Comparison of ENCODE assay signal across 17 cellular contexts in the genomic region with DNA sequence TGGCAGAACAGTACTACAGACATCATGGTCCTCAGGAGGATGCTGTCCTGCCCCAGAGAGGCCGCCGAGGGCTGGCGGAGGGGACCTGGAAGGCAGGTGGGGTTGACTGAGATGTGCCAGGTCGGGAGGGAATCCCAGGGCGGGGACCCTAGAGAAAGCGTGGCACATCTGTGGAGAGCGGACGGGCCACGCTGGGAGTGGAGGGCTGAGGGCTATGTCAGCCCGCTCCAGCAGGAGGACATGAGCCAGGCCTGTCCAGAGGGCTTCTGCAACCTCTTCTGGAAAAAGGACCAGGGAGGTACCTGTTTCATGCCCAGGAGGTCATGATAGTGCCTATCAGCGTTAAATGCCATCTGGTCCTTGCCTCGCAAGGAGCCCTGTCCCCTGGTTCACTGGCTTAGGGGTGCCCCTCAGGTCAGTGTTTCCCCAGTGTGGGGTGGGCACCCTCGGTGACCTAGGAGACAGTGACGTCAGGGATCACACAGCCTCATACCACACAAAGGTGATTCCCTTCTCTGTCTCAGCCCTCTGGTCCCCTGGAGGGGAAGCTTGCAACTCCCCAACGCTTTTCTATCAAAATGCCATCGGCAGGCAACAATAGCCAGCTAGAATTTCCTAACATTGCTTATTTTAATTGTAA.
DNase-seq lines count a peak whose midpoint lies in the region; ATAC-seq and TF ChIP-seq lines count a peak whose summit lies in the region.
"Had no signal": no experiment of that assay in that cellular context is flagged by ENCODE, and none has a peak within 500 bp of the region (broad histone marks: within the 10 kb centered on the region; RNA-seq: fewer than 3 reads in every experiment).

No MANE protein-coding gene starts in this region.

- no peak for ATAC-seq in left ventricle myocardium superior

- H3K27me3 ChIP-seq in left ventricle myocardium inferior (ENCODE audit: low read depth) (peaks cover 2% of the 10 kb centered on the region), colonic mucosa (no peaks in the 10 kb centered on the region)
- H3K27me3 ChIP-seq: brain microvascular endothelial cell, pancreas had no signal

- H3K4me3 ChIP-seq in left ventricle myocardium inferior = peak overlapping the region; percentile 61
- no peak overlapping the region for H3K4me3 ChIP-seq in colonic mucosa

- no peak overlapping the region for H3K4me3 Mint-ChIP-seq in osteocyte (ENCODE audit: unreplicated experiment)
- H3K4me3 Mint-ChIP-seq: activated naive CD4-positive, alpha-beta T cell treated with anti-CD3 and anti-CD28 coated beads, Interleukin-2, amount 50 U/mL, for 24 hours; stimulated activated effector memory CD8-positive, alpha-beta T cell treated with anti-CD3 and anti-CD28 coated beads, Interleukin-12 subunit alpha, Interleukin-12 subunit beta, amount 100 ng/mL, for 72 hours had no signal

- H3K9ac ChIP-seq in colonic mucosa (ENCODE audit: low read depth in 2 of 2, low read length in 2 of 2) = no peak overlapping the region
- H3K9ac ChIP-seq: KMS-11 had no signal

- H3K9me3 ChIP-seq in left ventricle myocardium inferior (replicated peaks) (no peaks in the 10 kb centered on the region), colonic mucosa (no peaks in the 10 kb centered on the region)
- H3K9me3 ChIP-seq: pancreas had no signal

- TF ChIP-seq CTCF in left ventricle myocardium inferior (IDR thresholded peaks at IDR 0.05; ENCODE audit: borderline replicate concordance) = no peak
- no peak for TF ChIP-seq CTCF in colonic mucosa (IDR thresholded peaks at IDR 0.05)
- TF ChIP-seq CTCF in osteocyte (IDR thresholded peaks at IDR 0.05) = no peak
- TF ChIP-seq CTCF in GM20000 (IDR thresholded peaks at IDR 0.05; ENCODE audit: extremely low read depth, missing control alignments) = no peak

- H3K27me3 Mint-ChIP-seq in osteocyte (ENCODE audit: unreplicated experiment) = no peaks in the 10 kb centered on the region
- H3K27me3 Mint-ChIP-seq: activated naive CD4-positive, alpha-beta T cell treated with anti-CD3 and anti-CD28 coated beads, Interleukin-2, amount 50 U/mL, for 24 hours had no signal

- H3K27ac ChIP-seq in left ventricle myocardium inferior (replicated peaks) = peak overlapping the region; percentile 64
- no peak overlapping the region for H3K27ac ChIP-seq in colonic mucosa
- H3K27ac ChIP-seq: brain microvascular endothelial cell, KMS-11 had no signal

- H3K36me3 Mint-ChIP-seq in osteocyte (ENCODE audit: unreplicated experiment) = no peaks in the 10 kb centered on the region
- H3K36me3 Mint-ChIP-seq: activated naive CD4-positive, alpha-beta T cell treated with anti-CD3 and anti-CD28 coated beads, Interleukin-2, amount 50 U/mL, for 24 hours; stimulated activated effector memory CD8-positive, alpha-beta T cell treated with anti-CD3 and anti-CD28 coated beads, Interleukin-12 subunit alpha, Interleukin-12 subunit beta, amount 100 ng/mL, for 72 hours had no signal

- H3K4me1 ChIP-seq in left ventricle myocardium inferior (peaks cover 16% of the 10 kb centered on the region), colonic mucosa (no peaks in the 10 kb centered on the region)

- no peak for DNase-seq in left ventricle myocardium inferior
- DNase-seq in left ventricle myocardium superior = no peak
- DNase-seq in colonic mucosa = peak; percentile 16
- peak; percentile 83 for DNase-seq in osteocyte (ENCODE audit: extremely low spot score, unreplicated experiment)
- DNase-seq in OCI-M2 (lab: John Stamatoyannopoulos, UW; ENCODE audit: unreplicated experiment) = no peak
- DNase-seq in middle frontal gyrus (ENCODE audit: extremely low spot score, low spot score) = no peak
- DNase-seq in stimulated activated naive CD4-positive, alpha-beta T cell (lab: John Stamatoyannopoulos, UW) = no peak
- DNase-seq in GM20000 (ENCODE audit: low spot score) = no peak
- DNase-seq: brain microvascular endothelial cell; effector CD8-positive, alpha-beta T cell; midbrain; NCI-H1105 treated with DMSO at 0.1 percent for 48 hours; NCI-H2171 had no signal

- intact Hi-C loops in left ventricle myocardium inferior (cut with micrococcal nuclease) (no loop called here), left ventricle myocardium superior (cut with micrococcal nuclease) (no loop called here), colonic mucosa (cut with DNase I) (no loop called here)

- H3K36me3 ChIP-seq in left ventricle myocardium inferior (no peaks in the 10 kb centered on the region), colonic mucosa (no peaks in the 10 kb centered on the region)
- H3K36me3 ChIP-seq: brain microvascular endothelial cell, pancreas had no signal

- H3K9me3 Mint-ChIP-seq in osteocyte (ENCODE audit: unreplicated experiment) = no peaks in the 10 kb centered on the region
- H3K9me3 Mint-ChIP-seq: activated naive CD4-positive, alpha-beta T cell treated with anti-CD3 and anti-CD28 coated beads, Interleukin-2, amount 50 U/mL, for 24 hours; stimulated activated effector memory CD8-positive, alpha-beta T cell treated with anti-CD3 and anti-CD28 coated beads, Interleukin-12 subunit alpha, Interleukin-12 subunit beta, amount 100 ng/mL, for 72 hours had no signal

- peaks cover 21% of the 10 kb centered on the region for H3K4me1 Mint-ChIP-seq in osteocyte (ENCODE audit: unreplicated experiment)
- H3K4me1 Mint-ChIP-seq: activated naive CD4-positive, alpha-beta T cell treated with anti-CD3 and anti-CD28 coated beads, Interleukin-2, amount 50 U/mL, for 24 hours had no signal

- no peak overlapping the region for H3K27ac Mint-ChIP-seq in osteocyte (ENCODE audit: unreplicated experiment)
- H3K27ac Mint-ChIP-seq: activated naive CD4-positive, alpha-beta T cell treated with anti-CD3 and anti-CD28 coated beads, Interleukin-2, amount 50 U/mL, for 24 hours; stimulated activated effector memory CD8-positive, alpha-beta T cell treated with anti-CD3 and anti-CD28 coated beads, Interleukin-12 subunit alpha, Interleukin-12 subunit beta, amount 100 ng/mL, for 72 hours had no signal

Comparison
In these comparisons a context has a peak if more than half of its experiments do, and no peak if none do; other contexts are left out.
1. DNase-seq: peak in colonic mucosa (single experiment) and osteocyte (single experiment); none in left ventricle myocardium inferior (single experiment), left ventricle myocardium superior (single experiment), OCI-M2 (single experiment), middle frontal gyrus (single experiment), stimulated activated naive CD4-positive, alpha-beta T cell (0 of 6) and GM20000 (single experiment).